ENCODE assay signal across 11 cellular contexts in the genomic region with DNA sequence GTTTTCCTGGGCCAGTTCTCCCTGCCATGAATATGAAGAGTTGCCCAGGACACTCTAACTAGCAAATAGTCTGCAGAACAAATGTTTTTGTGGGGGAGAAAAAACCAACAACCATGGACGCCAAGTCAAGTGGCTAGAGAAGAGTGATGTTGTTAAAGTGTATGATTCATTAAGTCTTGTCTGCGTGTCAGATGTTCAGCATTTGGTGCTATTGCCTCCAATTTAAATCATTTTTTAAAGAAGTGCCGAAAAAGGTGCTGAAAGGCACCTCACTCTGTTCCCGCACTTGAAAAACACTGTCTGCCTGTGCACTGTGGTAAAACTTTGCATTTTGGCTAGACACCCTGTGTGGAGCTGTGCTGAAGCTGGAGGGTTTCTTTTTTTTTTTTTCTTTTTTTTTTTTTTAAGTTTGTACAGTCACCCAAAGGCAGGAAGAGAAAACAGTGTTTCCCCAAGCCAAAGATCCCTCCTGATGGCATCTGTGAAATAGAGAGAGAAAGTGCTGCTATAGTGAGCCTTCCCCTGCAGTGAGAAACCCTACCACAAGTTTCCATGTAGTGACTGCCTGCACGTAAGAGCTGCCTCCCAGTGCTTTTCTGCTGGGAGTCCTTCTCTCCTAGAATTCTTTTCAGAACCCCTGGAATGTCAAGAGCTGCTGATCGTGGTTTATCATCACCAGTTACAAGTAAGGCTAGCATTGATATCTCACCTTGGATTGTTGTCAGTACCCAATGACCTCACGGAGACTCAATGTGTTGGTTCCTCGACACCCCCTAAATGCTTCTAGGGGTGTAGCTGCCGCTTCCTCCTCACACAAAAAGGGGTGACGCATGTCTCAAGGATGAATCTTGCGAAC.
DNase-seq lines count a peak whose midpoint lies in the region; ATAC-seq and TF ChIP-seq lines count a peak whose summit lies in the region.
"Had no signal": no experiment of that assay in that cellular context is flagged by ENCODE, and none has a peak within 500 bp of the region (broad histone marks: within the 10 kb centered on the region; RNA-seq: fewer than 3 reads in every experiment).

No MANE protein-coding gene starts in this region.

- H3K27me3 Mint-ChIP-seq in glutamatergic neuron (ENCODE audit: unreplicated experiment), result no peaks in the 10 kb centered on the region
- H3K27me3 Mint-ChIP-seq: activated naive CD8-positive, alpha-beta T cell treated with anti-CD3 and anti-CD28 coated beads, Interleukin-2, amount 50 U/mL, for 24 hours had no signal

- H3K4me3 Mint-ChIP-seq in glutamatergic neuron (ENCODE audit: unreplicated experiment), result no peak overlapping the region
- H3K4me3 Mint-ChIP-seq: activated naive CD8-positive, alpha-beta T cell treated with anti-CD3 and anti-CD28 coated beads, Interleukin-2, amount 50 U/mL, for 24 hours had no signal

- ATAC-seq in GM18861 (IDR thresholded peaks at IDR 0.05; ENCODE audit: unreplicated experiment), result peak; percentile 46
- ATAC-seq in GM21576 (IDR thresholded peaks at IDR 0.05; ENCODE audit: unreplicated experiment), result peak; percentile 57
- peak; percentile 48 for ATAC-seq in HG03342 (IDR thresholded peaks at IDR 0.05; ENCODE audit: unreplicated experiment)
- ATAC-seq: activated naive CD8-positive, alpha-beta T cell treated with anti-CD3 and anti-CD28 coated beads, Interleukin-2, amount 50 U/mL, for 24 hours had no signal

- DNase-seq in myocyte (ENCODE audit: low read depth) (peak; percentile 3), islet precursor cell (no peak), RPMI8226 (no peak), glutamatergic neuron (no peak)
- DNase-seq: activated naive CD8-positive, alpha-beta T cell treated with anti-CD3 and anti-CD28 coated beads, Interleukin-2, amount 50 U/mL, for 24 hours; DND-41; NCI-H1694; stimulated activated CD4-positive, alpha-beta T cell treated with anti-CD3 and anti-CD28 coated beads, Interleukin-1b, Interleukin-23, amount 100 ng/mL, for 48 hours had no signal

- TF ChIP-seq CTCF in glutamatergic neuron (IDR thresholded peaks at IDR 0.05; ENCODE audit: partially characterized antibody, unreplicated experiment), result no peak

- no peak overlapping the region for H3K27ac Mint-ChIP-seq in glutamatergic neuron (ENCODE audit: unreplicated experiment)
- H3K27ac Mint-ChIP-seq: activated naive CD8-positive, alpha-beta T cell treated with anti-CD3 and anti-CD28 coated beads, Interleukin-2, amount 50 U/mL, for 24 hours had no signal

- no peaks in the 10 kb centered on the region for H3K4me1 Mint-ChIP-seq in glutamatergic neuron (ENCODE audit: low read depth, unreplicated experiment)
- H3K4me1 Mint-ChIP-seq: activated naive CD8-positive, alpha-beta T cell treated with anti-CD3 and anti-CD28 coated beads, Interleukin-2, amount 50 U/mL, for 24 hours had no signal

- H3K9me3 Mint-ChIP-seq in glutamatergic neuron (ENCODE audit: unreplicated experiment), result no peaks in the 10 kb centered on the region
- H3K9me3 Mint-ChIP-seq: activated naive CD8-positive, alpha-beta T cell treated with anti-CD3 and anti-CD28 coated beads, Interleukin-2, amount 50 U/mL, for 24 hours had no signal

- no peaks in the 10 kb centered on the region for H3K36me3 Mint-ChIP-seq in glutamatergic neuron (ENCODE audit: unreplicated experiment)
